ENCODE assay signal across 22 cellular contexts in genomic region chr11:862704-863388, GRCh38. TPM values are rescaled to one million over a fixed set of nuclear protein-coding genes. Genes with fewer than 3 reads are reported as not detected.
A peak's percentile ranks its signal among the peaks of the same experiment; 100 is the strongest.
DNase-seq lines count a peak whose midpoint lies in the region; ATAC-seq and TF ChIP-seq lines count a peak whose summit lies in the region.
"Had no signal": no experiment of that assay in that cellular context is flagged by ENCODE, and none has a peak within 500 bp of the region (broad histone marks: within the 10 kb centered on the region; RNA-seq: fewer than 3 reads in every experiment).

No MANE protein-coding gene starts in this region.

- H3K4me1 Mint-ChIP-seq in H9 (peaks cover 18 to 54% of the 10 kb centered on the region in 2 experiments), osteocyte (ENCODE audit: unreplicated experiment) (peaks cover 20% of the 10 kb centered on the region)
- H3K4me1 Mint-ChIP-seq: activated B cell treated with CpG ODN at 0.5 μM for 24 hours had no signal

- H2BK12ac ChIP-seq in H9 (ENCODE audit: insufficient read length, low read depth, low read length): no peak overlapping the region

- no peaks in the 10 kb centered on the region for H3K9me3 Mint-ChIP-seq in H9
- no peaks in the 10 kb centered on the region for H3K9me3 Mint-ChIP-seq in osteocyte (ENCODE audit: unreplicated experiment)
- H3K9me3 Mint-ChIP-seq: activated B cell treated with CpG ODN at 0.5 μM for 24 hours; activated naive CD4-positive, alpha-beta T cell treated with anti-CD3 and anti-CD28 coated beads, Interleukin-2, amount 50 U/mL, for 72 hours; activated T-cell treated with anti-CD3 and anti-CD28 coated beads, Interleukin-2, amount 50 U/mL, for 72 hours had no signal

- H3K4me3 Mint-ChIP-seq in H9 (peak overlapping the region in 1 of 2 experiments; percentile 65; a peak in 3 of 5 replicates), osteocyte (ENCODE audit: unreplicated experiment) (no peak overlapping the region)
- H3K4me3 Mint-ChIP-seq: activated B cell treated with CpG ODN at 0.5 μM for 24 hours; activated CD8-positive, alpha-beta T cell treated with anti-CD3 and anti-CD28 coated beads, Interleukin-2, amount 10 ng/mL, durations not matched to agents 7 days and 5 days; activated T-cell treated with anti-CD3 and anti-CD28 coated beads, Interleukin-2, amount 50 U/mL, for 72 hours had no signal

- H2AFZ ChIP-seq in H9 (ENCODE audit: low read length): no peak overlapping the region

- H2BK15ac ChIP-seq in H9 (ENCODE audit: low read depth, low read length) (no peak overlapping the region), mesendoderm (replicated peaks; ENCODE audit: low read depth) (no peak overlapping the region)

- H3K27ac ChIP-seq in H9 (ENCODE audit: insufficient read length, low read depth, low read length) (no peak overlapping the region), WERI-Rb-1 (peak overlapping the region; percentile 82), iPS-20b (ENCODE audit: low read length) (no peak overlapping the region), mesendoderm (ENCODE audit: low read depth, low read length) (no peak overlapping the region)
- H3K27ac ChIP-seq: brain microvascular endothelial cell, left lung, SJSA1, transverse colon had no signal

- TF ChIP-seq CTCF in H9 (conservative IDR thresholded peaks at IDR 0.05) (no peak), WERI-Rb-1 (IDR thresholded peaks at IDR 0.05; ENCODE audit: low read depth, low read length) (no peak), retinal pigment epithelial cell (conservative IDR thresholded peaks at IDR 0.05; ENCODE audit: low read depth, low read length) (no peak), osteocyte (IDR thresholded peaks at IDR 0.05) (no peak)

- H3K4me3 ChIP-seq in WERI-Rb-1 (ENCODE audit: low read depth, low read length) (peak overlapping the region; percentile 42), iPS-20b (ENCODE audit: low read length) (peak overlapping the region; percentile 35), retinal pigment epithelial cell (ENCODE audit: low read length) (peak overlapping the region; percentile 15), mesendoderm (ENCODE audit: low read length) (no peak overlapping the region)
- H3K4me3 ChIP-seq: coronary artery, left lung, SJSA1, transverse colon had no signal

- H4K8ac ChIP-seq in H9 (replicated peaks; ENCODE audit: insufficient read length, low read depth, low read length) (no peak overlapping the region), mesendoderm (ENCODE audit: low read depth, low read length) (no peak overlapping the region)

- no peak overlapping the region for H3K14ac ChIP-seq in H9 (ENCODE audit: insufficient read depth, low read length)

- H3K9me3 ChIP-seq in H9 (ENCODE audit: control insufficient read depth, low read depth, low read length): no peaks in the 10 kb centered on the region
- H3K9me3 ChIP-seq in WERI-Rb-1 (ENCODE audit: severe bottlenecking): no peaks in the 10 kb centered on the region
- no peaks in the 10 kb centered on the region for H3K9me3 ChIP-seq in iPS-20b (ENCODE audit: insufficient read depth, low read depth, low read length)
- H3K9me3 ChIP-seq: left lung, SJSA1, transverse colon had no signal

- H4K91ac ChIP-seq in H9 (ENCODE audit: insufficient read length, low read depth, low read length): no peak overlapping the region

- H3K36me3 ChIP-seq in WERI-Rb-1: peaks cover 22% of the 10 kb centered on the region
- no peaks in the 10 kb centered on the region for H3K36me3 ChIP-seq in iPS-20b (ENCODE audit: insufficient read depth, low read depth, low read length)
- no peaks in the 10 kb centered on the region for H3K36me3 ChIP-seq in mesendoderm (ENCODE audit: control insufficient read depth, insufficient read depth, low read length)
- H3K36me3 ChIP-seq: transverse colon had no signal

- H2AK5ac ChIP-seq in H9 (ENCODE audit: insufficient read length, low read length) (no peak overlapping the region), mesendoderm (ENCODE audit: low read length) (no peak overlapping the region)

- H3K36me3 Mint-ChIP-seq in H9 (ENCODE audit: insufficient read depth in 1 of 3, low read depth in 3 of 3) (peaks cover 1 to 17% (median 7%) of the 10 kb centered on the region in 3 experiments; a peak in 4 of 7 replicates), osteocyte (ENCODE audit: unreplicated experiment) (no peaks in the 10 kb centered on the region)
- H3K36me3 Mint-ChIP-seq: activated naive CD4-positive, alpha-beta T cell treated with anti-CD3 and anti-CD28 coated beads, Interleukin-2, amount 50 U/mL, for 72 hours had no signal

- H3K18ac ChIP-seq in H9 (ENCODE audit: insufficient read length, low read depth, low read length) (peak overlapping the region; percentile 52), mesendoderm (ENCODE audit: low read length) (no peak overlapping the region)

- no peak for ATAC-seq in HG03469 (IDR thresholded peaks at IDR 0.05; ENCODE audit: unreplicated experiment)
- ATAC-seq: activated CD8-positive, alpha-beta T cell treated with anti-CD3 and anti-CD28 coated beads, Interleukin-2, amount 10 ng/mL, durations not matched to agents 7 days and 5 days; activated naive CD4-positive, alpha-beta T cell treated with anti-CD3 and anti-CD28 coated beads, Interleukin-2, amount 50 U/mL, for 72 hours; activated T-cell treated with anti-CD3 and anti-CD28 coated beads, Interleukin-2, amount 50 U/mL, for 72 hours; left lung; PC-3 had no signal

- H3K79me2 ChIP-seq in H9 (ENCODE audit: insufficient read depth, low read length) (no peaks in the 10 kb centered on the region), mesendoderm (ENCODE audit: control insufficient read depth, insufficient read depth, low read length) (no peaks in the 10 kb centered on the region)

- no CpG with 5 or more reads among the region's 27 CpGs for WGBS in H9 (ENCODE audit: extremely low coverage, insufficient read length, low lambda C conversion rate)
- WGBS in mesendoderm (ENCODE audit: extremely low coverage, insufficient coverage, low lambda C conversion rate): no CpG with 5 or more reads among the region's 27 CpGs

- no peak overlapping the region for H2BK20ac ChIP-seq in H9 (ENCODE audit: low read depth, low read length, poor library complexity, severe bottlenecking)

- no peak overlapping the region for H3K23ac ChIP-seq in H9 (ENCODE audit: insufficient read length, low read depth, low read length)
- H3K23ac ChIP-seq in mesendoderm (ENCODE audit: low read length): no peak overlapping the region

- H3K4me2 ChIP-seq in H9 (ENCODE audit: insufficient read depth, insufficient read length, low read length): no peak overlapping the region
- no peak overlapping the region for H3K4me2 ChIP-seq in mesendoderm (ENCODE audit: low read length)

- H3K79me1 ChIP-seq in H9 (ENCODE audit: insufficient read depth, low read depth, low read length, poor library complexity, severe bottlenecking) (no peaks in the 10 kb centered on the region), mesendoderm (ENCODE audit: low read length) (no peaks in the 10 kb centered on the region)

- no peak overlapping the region for H3K9ac ChIP-seq in H9 (ENCODE audit: extremely low read depth, insufficient read length, low read length)
- H3K9ac ChIP-seq in iPS-20b (ENCODE audit: low read depth, low read length): peak overlapping the region; percentile 71; the same call in 1 of the 2 replicates
- no peak overlapping the region for H3K9ac ChIP-seq in mesendoderm (ENCODE audit: low read length)

- H3K27me3 ChIP-seq in H9 (ENCODE audit: insufficient read depth, low read length): no peaks in the 10 kb centered on the region
- H3K27me3 ChIP-seq in WERI-Rb-1 (ENCODE audit: insufficient read depth, low read depth, severe bottlenecking): no peaks in the 10 kb centered on the region
- H3K27me3 ChIP-seq in iPS-20b (ENCODE audit: insufficient read depth, low read length): no peaks in the 10 kb centered on the region; the same call in 1 of the 2 replicates
- H3K27me3 ChIP-seq in mesendoderm (ENCODE audit: insufficient read depth, low read length, poor library complexity): no peaks in the 10 kb centered on the region
- H3K27me3 ChIP-seq: brain microvascular endothelial cell, left lung, SJSA1 had no signal

- no peak overlapping the region for H4K5ac ChIP-seq in H9 (ENCODE audit: insufficient read length, low read depth, low read length)
- no peak overlapping the region for H4K5ac ChIP-seq in mesendoderm (ENCODE audit: low read length)

- H3K56ac ChIP-seq in H9 (ENCODE audit: insufficient read length, low read depth, low read length): no peak overlapping the region
- no peak overlapping the region for H3K56ac ChIP-seq in mesendoderm (ENCODE audit: low read length)

- H3K23me2 ChIP-seq in H9 (ENCODE audit: insufficient read length, low read depth, low read length, poor library complexity, severe bottlenecking): no peaks in the 10 kb centered on the region

- no peak overlapping the region for H3T11ph ChIP-seq in H9 (ENCODE audit: low read length)

- H2BK5ac ChIP-seq in H9 (ENCODE audit: insufficient read length, low read length) (no peak overlapping the region), mesendoderm (ENCODE audit: low read length) (no peak overlapping the region)

- H3K4ac ChIP-seq in H9 (ENCODE audit: low read depth, low read length): no peak overlapping the region
- H3K4ac ChIP-seq in mesendoderm (ENCODE audit: low read depth, low read length): no peak overlapping the region

- H3K27me3 Mint-ChIP-seq in H9 (ENCODE audit: low read depth) (peaks cover 17% of the 10 kb centered on the region), osteocyte (ENCODE audit: unreplicated experiment) (no peaks in the 10 kb centered on the region)
- H3K27me3 Mint-ChIP-seq: activated B cell treated with CpG ODN at 0.5 μM for 24 hours had no signal

- H3K27ac Mint-ChIP-seq in H9: peak overlapping the region in 1 of 3 experiments; percentile 70; a peak in 2 of 7 replicates
- no peak overlapping the region for H3K27ac Mint-ChIP-seq in osteocyte (ENCODE audit: unreplicated experiment)
- H3K27ac Mint-ChIP-seq: activated B cell treated with CpG ODN at 0.5 μM for 24 hours; activated CD8-positive, alpha-beta T cell treated with anti-CD3 and anti-CD28 coated beads, Interleukin-2, amount 10 ng/mL, durations not matched to agents 7 days and 5 days; activated naive CD4-positive, alpha-beta T cell treated with anti-CD3 and anti-CD28 coated beads, Interleukin-2, amount 50 U/mL, for 72 hours; activated T-cell treated with anti-CD3 and anti-CD28 coated beads, Interleukin-2, amount 50 U/mL, for 72 hours had no signal

- DNase-seq in H9 (no peak), WERI-Rb-1 (peak; percentile 63), retinal pigment epithelial cell (ENCODE audit: low read depth) (peak; percentile 63), mesendoderm (no peak), osteocyte (ENCODE audit: extremely low spot score, unreplicated experiment) (no peak)
- DNase-seq: activated B cell treated with CpG ODN at 0.5 μM for 24 hours; activated CD8-positive, alpha-beta T cell treated with anti-CD3 and anti-CD28 coated beads, Interleukin-2, amount 10 ng/mL, durations not matched to agents 7 days and 5 days; activated T-cell treated with anti-CD3 and anti-CD28 coated beads, Interleukin-2, amount 50 U/mL, for 72 hours; brain microvascular endothelial cell; left lung; NCI-H1436 treated with DMSO at 0.1 percent for 48 hours; NCI-H774; occipital lobe; PC-3; stimulated activated naive CD4-positive, alpha-beta T cell treated with Interleukin-2 at 50 U/mL for 16 hours had no signal

- no peaks in the 10 kb centered on the region for H4K20me1 ChIP-seq in H9 (ENCODE audit: control insufficient read depth, insufficient read depth, insufficient read length)

- H2BK120ac ChIP-seq in H9 (ENCODE audit: low read depth, low read length, poor library complexity, severe bottlenecking) (no peak overlapping the region), mesendoderm (ENCODE audit: low read depth, low read length) (no peak overlapping the region)

- H3K4me1 ChIP-seq in H9 (ENCODE audit: insufficient read depth, low read length): no peaks in the 10 kb centered on the region; the same call in 1 of the 2 replicates
- H3K4me1 ChIP-seq in iPS-20b (ENCODE audit: insufficient read depth, low read length): peaks cover 8% of the 10 kb centered on the region; the same call in 1 of the 2 replicates
- H3K4me1 ChIP-seq in mesendoderm (ENCODE audit: control insufficient read depth, low read depth, low read length): no peaks in the 10 kb centered on the region
- H3K4me1 ChIP-seq: SJSA1 had no signal

RNA-seq across cellular contexts. Expression of gene TSPAN4, which starts 20.2 kb away (rescaled TPM):
- 63.9 and 64.6 TPM in 2 replicates for total RNA-seq in H9 (2021)
- 20.6 TPM for polyA plus RNA-seq in mesendoderm (2013, experiment 1 of 2)
- polyA plus RNA-seq in mesendoderm (2013, experiment 2 of 2): 19.9 TPM
- 163 and 175 TPM in 2 replicates for total RNA-seq in osteocyte

RNA-seq across cellular contexts. Expression of gene POLR2L, which starts 20.5 kb away (rescaled TPM):
- total RNA-seq in H9 (2021): 133 and 135 TPM in 2 replicates
- 270 TPM for polyA plus RNA-seq in mesendoderm (2013, experiment 1 of 2)
- polyA plus RNA-seq in mesendoderm (2013, experiment 2 of 2): 276 TPM
- total RNA-seq in osteocyte: 170 and 193 TPM in 2 replicates

RNA-seq across cellular contexts. Expression of gene CD151, which starts 30.1 kb away (rescaled TPM):
- 138 and 142 TPM in 2 replicates for total RNA-seq in H9 (2021)
- polyA plus RNA-seq in mesendoderm (2013, experiment 1 of 2): 58.7 TPM
- 55.5 TPM for polyA plus RNA-seq in mesendoderm (2013, experiment 2 of 2)
- 377 and 379 TPM in 2 replicates for total RNA-seq in osteocyte

RNA-seq across cellular contexts. Expression of gene CRACR2B, which starts 35.1 kb away (rescaled TPM):
- total RNA-seq in H9 (2021): 28.8 and 29.0 TPM in 2 replicates
- 5.0 TPM for polyA plus RNA-seq in mesendoderm (2013, experiment 1 of 2)
- polyA plus RNA-seq in mesendoderm (2013, experiment 2 of 2): 4.8 TPM
- 3.9 and 4.2 TPM in 2 replicates for total RNA-seq in osteocyte
- total RNA-seq: HT1080, SJSA1 had no signal

RNA-seq across cellular contexts. Expression of gene PNPLA2, which starts 44.1 kb away (rescaled TPM):
- total RNA-seq in H9 (2021): 62.3 and 67.3 TPM in 2 replicates
- 25.3 TPM for polyA plus RNA-seq in mesendoderm (2013, experiment 1 of 2)
- 26.5 TPM for polyA plus RNA-seq in mesendoderm (2013, experiment 2 of 2)
- 83.8 and 96.4 TPM in 2 replicates for total RNA-seq in osteocyte

Comparison
In these comparisons a context has a peak if more than half of its experiments do, and no peak if none do; other contexts are left out.
1. DNase-seq: peak in WERI-Rb-1 (single experiment) and retinal pigment epithelial cell (single experiment); none in H9 (single experiment), mesendoderm (single experiment) and osteocyte (single experiment).